In genomic region chr14:103026988-103027387, GRCh38 we compare ENCODE assay signal across 26 cellular contexts. TPM values are rescaled to one million over a fixed set of nuclear protein-coding genes. Genes with fewer than 3 reads are reported as not detected.
"Had no signal": no experiment of that assay in that cellular context is flagged by ENCODE, and none has a peak within 500 bp of the region (broad histone marks: within the 10 kb centered on the region; RNA-seq: fewer than 3 reads in every experiment).

No MANE protein-coding gene starts in this region.

- H3K27me3 ChIP-seq: brain microvascular endothelial cell, SJSA1 had no signal

- DNase-seq: activated B cell treated with CpG ODN at 0.5 μM for 24 hours; activated CD4-positive, alpha-beta T cell treated with anti-CD3 and anti-CD28 coated beads for 1 hour; activated CD4-positive, alpha-beta T cell treated with anti-CD3 and anti-CD28 coated beads, Interleukin-2, amount 10 ng/mL, durations not matched to agents 24 days and 14 days; activated CD4-positive, alpha-beta T cell treated with anti-CD3 and anti-CD28 coated beads, Interleukin-2, amount 50 U/mL, for 48 hours; activated CD8-positive, alpha-beta memory T cell treated with anti-CD3 and anti-CD28 coated beads, Interleukin-2, amount 10 ng/mL, durations not matched to agents 7 days and 5 days; activated effector memory CD4-positive, alpha-beta T cell treated with anti-CD3 and anti-CD28 coated beads, Interleukin-2, amount 50 U/mL, for 16 hours; activated naive CD4-positive, alpha-beta T cell treated with anti-CD3 and anti-CD28 coated beads, Interleukin-2, amount 10 ng/mL, durations not matched to agents 7 days and 5 days; activated naive CD8-positive, alpha-beta T cell treated with anti-CD3 and anti-CD28 coated beads for 36 hours; activated T-cell treated with anti-CD3 and anti-CD28 coated beads, Interleukin-2, amount 50 U/mL, for 4 hours; brain microvascular endothelial cell; caudate nucleus; MM.1S; NCI-H1105; NCI-H1436; NCI-H1694 treated with DMSO at 0.1 percent for 48 hours; NCI-H2029 treated with DMSO at 0.1 percent for 48 hours; NCI-H345; NCI-H510A treated with DMSO at 0.1 percent for 48 hours; NCI-H69; NK-92 treated with Interleukin-12 subunit alpha and Interleukin-12 subunit beta, amount 100 ng/mL, for 24 hours; OCI-M1; SHP77; SW 1271 had no signal

- H3K27ac Mint-ChIP-seq: activated B cell treated with CpG ODN at 0.5 μM for 24 hours; activated CD4-positive, alpha-beta T cell treated with anti-CD3 and anti-CD28 coated beads, Interleukin-2, amount 10 ng/mL, durations not matched to agents 24 days and 14 days; activated CD8-positive, alpha-beta memory T cell treated with anti-CD3 and anti-CD28 coated beads, Interleukin-2, amount 10 ng/mL, durations not matched to agents 7 days and 5 days; activated naive CD4-positive, alpha-beta T cell treated with anti-CD3 and anti-CD28 coated beads, Interleukin-2, amount 10 ng/mL, durations not matched to agents 7 days and 5 days; activated naive CD8-positive, alpha-beta T cell treated with anti-CD3 and anti-CD28 coated beads for 36 hours had no signal

- H3K36me3 ChIP-seq: brain microvascular endothelial cell, SJSA1 had no signal

- H3K4me3 Mint-ChIP-seq: activated B cell treated with CpG ODN at 0.5 μM for 24 hours; activated CD4-positive, alpha-beta T cell treated with anti-CD3 and anti-CD28 coated beads, Interleukin-2, amount 10 ng/mL, durations not matched to agents 24 days and 14 days; activated CD8-positive, alpha-beta memory T cell treated with anti-CD3 and anti-CD28 coated beads, Interleukin-2, amount 10 ng/mL, durations not matched to agents 7 days and 5 days; activated naive CD4-positive, alpha-beta T cell treated with anti-CD3 and anti-CD28 coated beads, Interleukin-2, amount 10 ng/mL, durations not matched to agents 7 days and 5 days; activated naive CD8-positive, alpha-beta T cell treated with anti-CD3 and anti-CD28 coated beads for 36 hours; activated T-cell treated with anti-CD3 and anti-CD28 coated beads, Interleukin-2, amount 50 U/mL, for 4 hours had no signal

- H3K36me3 Mint-ChIP-seq: activated CD8-positive, alpha-beta memory T cell treated with anti-CD3 and anti-CD28 coated beads, Interleukin-2, amount 10 ng/mL, durations not matched to agents 7 days and 5 days; activated naive CD4-positive, alpha-beta T cell treated with anti-CD3 and anti-CD28 coated beads, Interleukin-2, amount 10 ng/mL, durations not matched to agents 7 days and 5 days; activated naive CD8-positive, alpha-beta T cell treated with anti-CD3 and anti-CD28 coated beads for 36 hours had no signal

- H3K9me3 Mint-ChIP-seq: activated B cell treated with CpG ODN at 0.5 μM for 24 hours; activated CD4-positive, alpha-beta T cell treated with anti-CD3 and anti-CD28 coated beads, Interleukin-2, amount 10 ng/mL, durations not matched to agents 24 days and 14 days; activated naive CD4-positive, alpha-beta T cell treated with anti-CD3 and anti-CD28 coated beads, Interleukin-2, amount 10 ng/mL, durations not matched to agents 7 days and 5 days; activated naive CD8-positive, alpha-beta T cell treated with anti-CD3 and anti-CD28 coated beads for 36 hours had no signal

- H3K4me1 Mint-ChIP-seq: activated CD4-positive, alpha-beta T cell treated with anti-CD3 and anti-CD28 coated beads, Interleukin-2, amount 10 ng/mL, durations not matched to agents 24 days and 14 days; activated CD8-positive, alpha-beta memory T cell treated with anti-CD3 and anti-CD28 coated beads, Interleukin-2, amount 10 ng/mL, durations not matched to agents 7 days and 5 days; activated naive CD4-positive, alpha-beta T cell treated with anti-CD3 and anti-CD28 coated beads, Interleukin-2, amount 10 ng/mL, durations not matched to agents 7 days and 5 days; activated naive CD8-positive, alpha-beta T cell treated with anti-CD3 and anti-CD28 coated beads for 36 hours had no signal

- H3K27me3 Mint-ChIP-seq: activated B cell treated with CpG ODN at 0.5 μM for 24 hours had no signal

- H3K4me3 ChIP-seq: SJSA1 had no signal

- H3K9me3 ChIP-seq: SJSA1 had no signal

- ATAC-seq: activated CD8-positive, alpha-beta memory T cell treated with anti-CD3 and anti-CD28 coated beads, Interleukin-2, amount 10 ng/mL, durations not matched to agents 7 days and 5 days; activated T-cell treated with anti-CD3 and anti-CD28 coated beads, Interleukin-2, amount 50 U/mL, for 4 hours; SK-N-SH treated with all-trans-retinoic acid at 6 μM for 48 hours had no signal

RNA-seq across cellular contexts. Expression of gene LBHD2, which starts 57.0 kb away (rescaled TPM):
- total RNA-seq: activated B cell treated with CpG ODN at 0.5 μM for 24 hours; activated CD4-positive, alpha-beta T cell treated with anti-CD3 and anti-CD28 coated beads, Interleukin-2, amount 10 ng/mL, durations not matched to agents 24 days and 14 days; activated CD8-positive, alpha-beta memory T cell treated with anti-CD3 and anti-CD28 coated beads, Interleukin-2, amount 10 ng/mL, durations not matched to agents 7 days and 5 days; activated naive CD8-positive, alpha-beta T cell treated with anti-CD3 and anti-CD28 coated beads for 36 hours; activated T-cell treated with anti-CD3 and anti-CD28 coated beads, Interleukin-2, amount 50 U/mL, for 4 hours; T-helper 1 cell treated with Interleukin-12 subunit alpha and Interleukin-12 subunit beta and Interleukin-4 antibody, amounts not matched to agents 30 ng/mL and 1 ng/mL, for 36 hours had no signal
